In the genomic region with DNA sequence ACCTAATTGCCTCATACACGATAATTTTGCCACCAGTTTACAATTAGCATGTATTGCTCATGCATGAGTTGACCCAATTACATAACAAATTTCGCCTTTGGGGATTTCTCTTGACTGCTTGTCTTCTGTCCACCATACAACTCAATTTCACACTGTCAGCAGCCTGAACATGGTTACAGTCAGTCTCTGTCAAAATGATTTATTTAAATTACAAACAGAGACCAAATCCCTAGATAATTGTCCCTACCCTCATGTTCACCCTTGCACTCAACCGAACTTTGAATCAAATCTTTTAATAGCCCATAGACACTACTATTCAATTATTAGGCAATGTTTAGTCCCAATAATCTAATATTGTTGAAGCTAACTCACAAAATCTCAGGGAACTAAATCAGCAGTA, we compare ENCODE assay signal across 1 cellular context.
TF ChIP-seq lines count a peak whose summit lies in the region.

No MANE protein-coding gene starts in this region.

TF ChIP-seq in K562, 482 proteins besides CTCF, POLR2A, EP300 and RAD21 (continued from another document):
- TF ChIP-seq, protein P1, sequence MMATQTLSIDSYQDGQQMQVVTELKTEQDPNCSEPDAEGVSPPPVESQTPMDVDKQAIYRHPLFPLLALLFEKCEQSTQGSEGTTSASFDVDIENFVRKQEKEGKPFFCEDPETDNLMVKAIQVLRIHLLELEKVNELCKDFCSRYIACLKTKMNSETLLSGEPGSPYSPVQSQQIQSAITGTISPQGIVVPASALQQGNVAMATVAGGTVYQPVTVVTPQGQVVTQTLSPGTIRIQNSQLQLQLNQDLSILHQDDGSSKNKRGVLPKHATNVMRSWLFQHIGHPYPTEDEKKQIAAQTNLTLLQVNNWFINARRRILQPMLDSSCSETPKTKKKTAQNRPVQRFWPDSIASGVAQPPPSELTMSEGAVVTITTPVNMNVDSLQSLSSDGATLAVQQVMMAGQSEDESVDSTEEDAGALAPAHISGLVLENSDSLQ (IDR thresholded peaks at IDR 0.05) = peak; percentile 17; the same call in 1 of the 2 replicates
- TF ChIP-seq, protein P2, sequence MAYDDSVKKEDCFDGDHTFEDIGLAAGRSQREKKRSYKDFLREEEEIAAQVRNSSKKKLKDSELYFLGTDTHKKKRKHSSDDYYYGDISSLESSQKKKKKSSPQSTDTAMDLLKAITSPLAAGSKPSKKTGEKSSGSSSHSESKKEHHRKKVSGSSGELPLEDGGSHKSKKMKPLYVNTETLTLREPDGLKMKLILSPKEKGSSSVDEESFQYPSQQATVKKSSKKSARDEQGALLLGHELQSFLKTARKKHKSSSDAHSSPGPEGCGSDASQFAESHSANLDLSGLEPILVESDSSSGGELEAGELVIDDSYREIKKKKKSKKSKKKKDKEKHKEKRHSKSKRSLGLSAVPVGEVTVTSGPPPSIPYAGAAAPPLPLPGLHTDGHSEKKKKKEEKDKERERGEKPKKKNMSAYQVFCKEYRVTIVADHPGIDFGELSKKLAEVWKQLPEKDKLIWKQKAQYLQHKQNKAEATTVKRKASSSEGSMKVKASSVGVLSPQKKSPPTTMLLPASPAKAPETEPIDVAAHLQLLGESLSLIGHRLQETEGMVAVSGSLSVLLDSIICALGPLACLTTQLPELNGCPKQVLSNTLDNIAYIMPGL (CRISPR knock-in tag; IDR thresholded peaks at IDR 0.05) = no peak
- TF ChIP-seq CEBPG (CRISPR knock-in tag; IDR thresholded peaks at IDR 0.05) (no peak), CEBPG (tag; conservative IDR thresholded peaks at IDR 0.05 in 1 of 2, IDR thresholded peaks at IDR 0.05 in 1 of 2) (peak in 1 of 2 experiments; percentile 24; a peak in 1 of 4 replicates), MEIS2 (IDR thresholded peaks at IDR 0.05; ENCODE audit: partially characterized antibody) (peak; percentile 13), RBM34 (IDR thresholded peaks at IDR 0.05; ENCODE audit: borderline replicate concordance, insufficient read depth, low read length) (no peak), SIX5 (IDR thresholded peaks at IDR 0.05; ENCODE audit: borderline replicate concordance in 1 of 2, insufficient read depth in 1 of 2, low read depth in 1 of 2, low read length in 2 of 2) (no peak)
- TF ChIP-seq, protein P3, sequence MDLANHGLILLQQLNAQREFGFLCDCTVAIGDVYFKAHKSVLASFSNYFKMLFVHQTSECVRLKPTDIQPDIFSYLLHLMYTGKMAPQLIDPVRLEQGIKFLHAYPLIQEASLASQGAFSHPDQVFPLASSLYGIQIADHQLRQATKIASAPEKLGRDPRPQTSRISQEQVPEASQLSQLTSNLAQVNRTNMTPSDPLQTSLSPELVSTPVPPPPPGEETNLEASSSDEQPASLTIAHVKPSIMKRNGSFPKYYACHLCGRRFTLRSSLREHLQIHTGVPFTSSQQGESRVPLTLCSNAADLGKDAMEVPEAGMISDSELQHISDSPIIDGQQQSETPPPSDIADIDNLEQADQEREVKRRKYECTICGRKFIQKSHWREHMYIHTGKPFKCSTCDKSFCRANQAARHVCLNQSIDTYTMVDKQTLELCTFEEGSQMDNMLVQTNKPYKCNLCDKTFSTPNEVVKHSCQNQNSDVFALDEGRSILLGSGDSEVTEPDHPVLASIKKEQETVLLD (IDR thresholded peaks at IDR 0.05) = no peak
